Comparison of ENCODE assay signal across 13 cellular contexts in the genomic region with DNA sequence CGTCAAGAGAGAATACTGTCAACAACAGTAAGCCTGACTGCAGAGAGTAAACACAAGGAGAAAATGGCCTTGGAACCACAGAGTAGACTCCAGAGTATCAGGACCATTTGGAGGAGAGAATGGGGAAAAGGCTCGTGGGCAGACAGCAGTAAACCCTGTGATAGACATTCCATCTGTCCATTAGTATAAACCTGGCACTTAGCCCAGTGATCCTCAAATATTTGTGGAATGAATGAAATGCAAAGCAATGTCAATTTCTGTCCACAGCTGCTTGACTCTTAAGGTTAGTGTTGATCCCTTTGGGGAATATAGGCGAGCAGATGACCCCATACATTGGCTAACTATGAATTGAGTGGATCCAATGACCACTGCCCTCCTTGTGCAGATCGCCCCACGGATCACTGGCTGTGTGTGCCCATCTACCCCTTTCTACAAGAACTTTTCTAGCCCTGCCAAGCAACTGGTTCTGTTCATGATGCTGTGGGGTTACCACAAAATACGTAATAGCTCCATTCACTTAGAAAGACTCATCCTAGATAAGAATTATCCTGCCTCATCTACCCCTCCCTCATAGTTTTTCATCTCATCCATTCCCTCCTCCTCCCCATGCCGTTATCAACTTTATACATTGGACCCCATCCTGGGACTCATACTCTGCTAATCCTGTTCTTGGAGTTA.
A peak's percentile ranks its signal among the peaks of the same experiment; 100 is the strongest.
DNase-seq lines count a peak whose midpoint lies in the region; ATAC-seq and TF ChIP-seq lines count a peak whose summit lies in the region.
"Had no signal": no experiment of that assay in that cellular context is flagged by ENCODE, and none has a peak within 500 bp of the region (broad histone marks: within the 10 kb centered on the region; RNA-seq: fewer than 3 reads in every experiment).

No MANE protein-coding gene starts in this region.

- TF ChIP-seq CTCF in AG10803 (conservative IDR thresholded peaks at IDR 0.05; ENCODE audit: low read length) (no peak), kidney epithelial cell (IDR thresholded peaks at IDR 0.05; ENCODE audit: insufficient read depth, low read length, poor library complexity, severe bottlenecking) (no peak)

- H3K36me3 ChIP-seq in kidney epithelial cell (ENCODE audit: control insufficient read depth, insufficient read depth, low read length), result no peaks in the 10 kb centered on the region
- H3K36me3 ChIP-seq in Karpas-422 (ENCODE audit: insufficient read depth, low read length), result no peaks in the 10 kb centered on the region

- no peaks in the 10 kb centered on the region for H3K9me2 ChIP-seq in Karpas-422 (replicated peaks; ENCODE audit: insufficient read depth, low read length)

- no peak overlapping the region for H2AFZ ChIP-seq in Karpas-422 (ENCODE audit: low read length)

- H3K9me3 ChIP-seq in Karpas-422 (ENCODE audit: low read length), result no peaks in the 10 kb centered on the region

- no peak overlapping the region for H3K4me2 ChIP-seq in Karpas-422 (ENCODE audit: low read depth, low read length, poor library complexity, severe bottlenecking)

- peak; percentile 86 for DNase-seq in AG10803 (ENCODE audit: low read depth)
- DNase-seq in HS-5 (ENCODE audit: low read depth), result peak; percentile 91
- peak; percentile 86 for DNase-seq in astrocyte of the hippocampus (ENCODE audit: low read depth, low spot score)
- peak; percentile 35 for DNase-seq in kidney epithelial cell (ENCODE audit: low read depth)
- no peak for DNase-seq in NCI-H2081 (lab: John Stamatoyannopoulos, UW)
- DNase-seq in Karpas-422, result no peak
- DNase-seq: activated CD4-positive, alpha-beta T cell treated with anti-CD3 and anti-CD28 coated beads, Interleukin-2, amount 50 U/mL, for 1 hour; activated naive CD4-positive, alpha-beta T cell treated with anti-CD3 and anti-CD28 coated beads, Interleukin-2, amount 10 ng/mL, durations not matched to agents 7 days and 5 days; dorsolateral prefrontal cortex; NCI-H345 had no signal

- no peak overlapping the region for H3K27ac ChIP-seq in Karpas-422 (ENCODE audit: low read length)
- H3K27ac ChIP-seq: dorsolateral prefrontal cortex had no signal

- H4K20me1 ChIP-seq in Karpas-422 (ENCODE audit: insufficient read depth, low read depth, low read length), result no peaks in the 10 kb centered on the region

- H3K4me3 ChIP-seq in AG10803 (ENCODE audit: low read length) (no peak overlapping the region), kidney epithelial cell (ENCODE audit: low read depth, low read length) (no peak overlapping the region), Karpas-422 (ENCODE audit: low read length) (no peak overlapping the region)
- H3K4me3 ChIP-seq: dorsolateral prefrontal cortex had no signal

- ATAC-seq in GM18498 (IDR thresholded peaks at IDR 0.05; ENCODE audit: unreplicated experiment), result no peak
- ATAC-seq in HG03432 (IDR thresholded peaks at IDR 0.05; ENCODE audit: unreplicated experiment), result no peak
- ATAC-seq: natural killer cell treated with Interleukin-12 subunit alpha and Interleukin-12 subunit beta and Interleukin-15 and Interleukin-18, amount 100 ng/mL, for 72 hours had no signal

- no peaks in the 10 kb centered on the region for H3K27me3 ChIP-seq in kidney epithelial cell (ENCODE audit: control insufficient read depth, insufficient read depth, low read length)
- no peaks in the 10 kb centered on the region for H3K27me3 ChIP-seq in Karpas-422 (ENCODE audit: low read length)
- H3K27me3 ChIP-seq: dorsolateral prefrontal cortex had no signal

- H3K9ac ChIP-seq in Karpas-422 (ENCODE audit: low read length), result no peak overlapping the region

- H3K79me2 ChIP-seq in Karpas-422 (ENCODE audit: low read length), result no peaks in the 10 kb centered on the region

- no peaks in the 10 kb centered on the region for H3K4me1 ChIP-seq in Karpas-422 (ENCODE audit: low read length)

Comparison
In these comparisons a context has a peak if more than half of its experiments do, and no peak if none do; other contexts are left out.
1. DNase-seq: peak in AG10803 (single experiment), HS-5 (single experiment), astrocyte of the hippocampus (single experiment) and kidney epithelial cell (single experiment); none in NCI-H2081 (0 of 2) and Karpas-422 (single experiment).